13 cellular contexts compared by ENCODE assay signal in genomic region chr17:31565652-31566051, GRCh38.
DNase-seq lines count a peak whose midpoint lies in the region; ATAC-seq and TF ChIP-seq lines count a peak whose summit lies in the region.
"Had no signal": no experiment of that assay in that cellular context is flagged by ENCODE, and none has a peak within 500 bp of the region (broad histone marks: within the 10 kb centered on the region; RNA-seq: fewer than 3 reads in every experiment).

No MANE protein-coding gene starts in this region.

- H3K36me3 Mint-ChIP-seq in progenitor cell of endocrine pancreas (ENCODE audit: insufficient read depth) (no peaks in the 10 kb centered on the region), endothelial cell (ENCODE audit: low read depth, unreplicated experiment) (no peaks in the 10 kb centered on the region)
- peaks cover under 1% of the 10 kb centered on the region for H3K36me3 Mint-ChIP-seq in activated naive CD8-positive, alpha-beta T cell treated with anti-CD3 and anti-CD28 coated beads for 36 hours

- peaks cover 98% of the 10 kb centered on the region for H3K79me2 ChIP-seq in fibroblast of lung (ENCODE audit: control insufficient read depth, insufficient read depth, low read length)

- H4K20me1 ChIP-seq in fibroblast of lung (ENCODE audit: control insufficient read depth, extremely low read depth, insufficient read depth, low read length), result no peaks in the 10 kb centered on the region

- H3K27me3 Mint-ChIP-seq in progenitor cell of endocrine pancreas (peaks cover 1% of the 10 kb centered on the region), endothelial cell (ENCODE audit: unreplicated experiment) (peaks cover 3% of the 10 kb centered on the region)
- peaks cover 2% of the 10 kb centered on the region for H3K27me3 Mint-ChIP-seq in activated naive CD8-positive, alpha-beta T cell treated with anti-CD3 and anti-CD28 coated beads for 36 hours

- H3K4me1 Mint-ChIP-seq in progenitor cell of endocrine pancreas (ENCODE audit: low read depth), result peaks cover 29% of the 10 kb centered on the region
- H3K4me1 Mint-ChIP-seq in activated naive CD8-positive, alpha-beta T cell treated with anti-CD3 and anti-CD28 coated beads for 36 hours, result peaks cover 13% of the 10 kb centered on the region
- H3K4me1 Mint-ChIP-seq in endothelial cell (ENCODE audit: unreplicated experiment), result peaks cover 19% of the 10 kb centered on the region

- H3K9me3 Mint-ChIP-seq in progenitor cell of endocrine pancreas (ENCODE audit: low read depth), result no peaks in the 10 kb centered on the region
- no peaks in the 10 kb centered on the region for H3K9me3 Mint-ChIP-seq in activated naive CD8-positive, alpha-beta T cell treated with anti-CD3 and anti-CD28 coated beads for 36 hours
- no peaks in the 10 kb centered on the region for H3K9me3 Mint-ChIP-seq in endothelial cell (ENCODE audit: unreplicated experiment)

- H3K4me1 ChIP-seq in left ventricle myocardium inferior, result peaks cover 83% of the 10 kb centered on the region
- H3K4me1 ChIP-seq in fibroblast of lung (ENCODE audit: control insufficient read depth, extremely low read depth, insufficient read depth, low read length), result peaks cover 20% of the 10 kb centered on the region
- H3K4me1 ChIP-seq in vagina, result peaks cover 80% of the 10 kb centered on the region

- H3K4me3 Mint-ChIP-seq in progenitor cell of endocrine pancreas (ENCODE audit: low read depth), result no peak overlapping the region
- H3K4me3 Mint-ChIP-seq in activated naive CD8-positive, alpha-beta T cell treated with anti-CD3 and anti-CD28 coated beads for 36 hours, result no peak overlapping the region
- H3K4me3 Mint-ChIP-seq in endothelial cell (ENCODE audit: unreplicated experiment), result no peak overlapping the region
- H3K4me3 Mint-ChIP-seq: activated CD8-positive, alpha-beta T cell treated with anti-CD3 and anti-CD28 coated beads, Interleukin-2, amount 10 ng/mL, durations not matched to agents 7 days and 5 days had no signal

- H2AFZ ChIP-seq in fibroblast of lung (ENCODE audit: low read length), result no peak overlapping the region

- H3K4me2 ChIP-seq in fibroblast of lung (ENCODE audit: extremely low read depth, insufficient read depth, low read length), result peak overlapping the region; percentile 1

- no peak overlapping the region for H3K9ac ChIP-seq in fibroblast of lung (ENCODE audit: insufficient read depth, low read length)

- TF ChIP-seq POLR2A in vagina (IDR thresholded peaks at IDR 0.05), result no peak

- H3K4me3 ChIP-seq in left ventricle myocardium inferior (no peak overlapping the region), fibroblast of lung (replicated peaks in 1 of 4; ENCODE audit: control extremely low read depth in 1 of 4, insufficient read depth in 1 of 4, low read depth in 3 of 4, low read length in 4 of 4) (peak overlapping the region in 1 of 4 experiments; percentile 39), vagina (no peak overlapping the region)

- no peak for TF ChIP-seq CTCF in left ventricle myocardium inferior (IDR thresholded peaks at IDR 0.05; ENCODE audit: borderline replicate concordance)
- no peak for TF ChIP-seq CTCF in fibroblast of lung (conservative IDR thresholded peaks at IDR 0.05 in 1 of 2, IDR thresholded peaks at IDR 0.05 in 1 of 2; ENCODE audit: low read depth in 1 of 2, low read length in 2 of 2)
- TF ChIP-seq CTCF in progenitor cell of endocrine pancreas (IDR thresholded peaks at IDR 0.05; ENCODE audit: unreplicated experiment), result no peak
- TF ChIP-seq CTCF in vagina (IDR thresholded peaks at IDR 0.05), result no peak
- no peak for TF ChIP-seq CTCF in endothelial cell (IDR thresholded peaks at IDR 0.05; ENCODE audit: unreplicated experiment)

- DNase-seq in left ventricle myocardium inferior (no peak), left ventricle myocardium superior (no peak), fibroblast of lung (ENCODE audit: low read depth in 2 of 2) (no peak), progenitor cell of endocrine pancreas (ENCODE audit: low spot score, unreplicated experiment) (no peak), vagina (ENCODE audit: extremely low spot score in 2 of 2) (no peak), endothelial cell (ENCODE audit: low spot score) (no peak), NCI-H510A treated with DMSO at 0.1 percent for 48 hours (lab: John Stamatoyannopoulos, UW) (no peak)
- no peak for DNase-seq in activated naive CD8-positive, alpha-beta T cell treated with anti-CD3 and anti-CD28 coated beads for 36 hours
- DNase-seq: activated CD8-positive, alpha-beta T cell treated with anti-CD3 and anti-CD28 coated beads, Interleukin-2, amount 10 ng/mL, durations not matched to agents 7 days and 5 days; anterior cingulate cortex; NCI-H446; nucleus accumbens; stimulated activated naive CD4-positive, alpha-beta T cell had no signal

- H3K27ac Mint-ChIP-seq in progenitor cell of endocrine pancreas (peak overlapping the region; percentile 22), endothelial cell (ENCODE audit: unreplicated experiment) (no peak overlapping the region)
- no peak overlapping the region for H3K27ac Mint-ChIP-seq in activated naive CD8-positive, alpha-beta T cell treated with anti-CD3 and anti-CD28 coated beads for 36 hours
- H3K27ac Mint-ChIP-seq: activated CD8-positive, alpha-beta T cell treated with anti-CD3 and anti-CD28 coated beads, Interleukin-2, amount 10 ng/mL, durations not matched to agents 7 days and 5 days had no signal

- H3K36me3 ChIP-seq in left ventricle myocardium inferior (peaks cover 6% of the 10 kb centered on the region), fibroblast of lung (ENCODE audit: control insufficient read depth, insufficient read depth, low read length) (peaks cover 5% of the 10 kb centered on the region), vagina (no peaks in the 10 kb centered on the region)

- peak overlapping the region; percentile 11 for H3K27ac ChIP-seq in left ventricle myocardium inferior (replicated peaks)
- H3K27ac ChIP-seq in fibroblast of lung (ENCODE audit: insufficient read depth, low read length), result peak overlapping the region; percentile 18
- H3K27ac ChIP-seq in vagina, result peak overlapping the region; percentile 27

- no peaks in the 10 kb centered on the region for H3K9me3 ChIP-seq in left ventricle myocardium inferior (replicated peaks)
- H3K9me3 ChIP-seq in fibroblast of lung (ENCODE audit: control insufficient read depth, insufficient read depth, low read depth, low read length), result no peaks in the 10 kb centered on the region
- no peaks in the 10 kb centered on the region for H3K9me3 ChIP-seq in vagina

- H3K27me3 ChIP-seq in left ventricle myocardium inferior (ENCODE audit: low read depth) (no peaks in the 10 kb centered on the region), fibroblast of lung (ENCODE audit: control insufficient read depth, insufficient read depth, low read length) (no peaks in the 10 kb centered on the region), vagina (no peaks in the 10 kb centered on the region)

- ATAC-seq in left ventricle myocardium superior, result no peak
- ATAC-seq: activated CD8-positive, alpha-beta T cell treated with anti-CD3 and anti-CD28 coated beads, Interleukin-2, amount 10 ng/mL, durations not matched to agents 7 days and 5 days had no signal

- intact Hi-C loops in left ventricle myocardium inferior (cut with micrococcal nuclease), result no loop called here
- intact Hi-C loops in left ventricle myocardium superior (cut with micrococcal nuclease), result no loop called here
- intact Hi-C loops in vagina (cut with DNase I), result loop anchor here (10.0 kb wide), 1 partner anchor 129 kb away; no protein-coding TSS in a partner anchor
